ENCODE assay signal across 1 cellular context in genomic region chr6:41027251-41027650, GRCh38.
TF ChIP-seq lines count a peak whose summit lies in the region.

No MANE protein-coding gene starts in this region.

TF ChIP-seq in GM23338, 12 proteins besides CTCF, POLR2A, EP300 and RAD21 (continued from another document):
- no peak for TF ChIP-seq REST (IDR thresholded peaks at IDR 0.05; ENCODE audit: unreplicated experiment)
